In the genomic region with DNA sequence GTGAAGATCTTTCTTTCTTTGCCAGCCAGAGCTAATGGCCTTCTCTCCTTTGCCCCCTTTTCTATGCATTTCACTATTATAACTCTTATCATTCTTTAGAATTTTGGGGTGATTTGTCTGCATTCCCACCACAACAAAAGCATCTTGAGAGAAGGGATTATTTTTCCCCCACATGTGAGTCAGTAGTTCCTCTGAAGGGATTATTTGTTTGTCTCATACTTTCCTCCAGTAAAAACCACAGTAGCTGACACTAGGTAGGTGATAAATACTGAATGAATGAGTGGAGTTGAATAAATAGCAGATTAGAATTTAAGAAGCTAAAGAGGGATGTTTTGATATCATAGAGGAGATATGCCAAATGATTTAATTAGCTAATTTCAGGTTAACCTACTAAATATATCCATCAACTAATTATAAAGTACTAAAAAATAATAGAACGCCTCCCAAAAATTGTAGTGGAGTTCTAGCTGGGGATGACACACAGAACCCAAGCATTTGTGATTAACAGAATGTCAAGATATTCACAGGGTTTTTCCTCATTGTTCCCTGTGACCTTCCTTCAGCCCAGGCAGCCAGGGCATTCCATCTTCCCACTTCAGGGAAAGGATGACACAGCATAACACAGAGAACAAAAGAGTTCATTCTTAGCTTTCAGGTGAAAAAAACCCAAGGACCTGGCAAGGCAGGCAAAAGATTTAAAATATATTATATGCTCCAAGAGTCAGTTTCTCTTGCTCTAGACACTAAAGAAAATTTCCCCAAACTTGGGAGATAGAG, we compare ENCODE assay signal across 12 cellular contexts. TPM values are rescaled to one million over a fixed set of nuclear protein-coding genes. Genes with fewer than 3 reads are reported as not detected.
A peak's percentile ranks its signal among the peaks of the same experiment; 100 is the strongest.
DNase-seq lines count a peak whose midpoint lies in the region; ATAC-seq and TF ChIP-seq lines count a peak whose summit lies in the region.
"Had no signal": no experiment of that assay in that cellular context is flagged by ENCODE, and none has a peak within 500 bp of the region (broad histone marks: within the 10 kb centered on the region; RNA-seq: fewer than 3 reads in every experiment).

No MANE protein-coding gene starts in this region.

- H2AFZ ChIP-seq in GM23338, result peak overlapping the region; percentile 56; the same call in 1 of the 2 replicates

- H3K27ac Mint-ChIP-seq in GM23338, result peak overlapping the region; percentile 93

- H3K27ac ChIP-seq in GM23338 (ENCODE audit: low read depth), result no peak overlapping the region

- no peak overlapping the region for H3K4me2 ChIP-seq in GM23338

- peak; percentile 21 for DNase-seq in AG04449 (ENCODE audit: low read depth, low spot score)
- peak; percentile 51 for DNase-seq in GM23338 (ENCODE audit: low spot score)
- DNase-seq in amniotic epithelial cell (ENCODE audit: low read depth), result peak; percentile 85
- DNase-seq in kidney tubule cell (ENCODE audit: low spot score), result peak; percentile 89
- DNase-seq in NCI-H2081 (lab: John Stamatoyannopoulos, UW), result no peak
- DNase-seq in NOMO-1 treated with DMSO at 0.1 percent for 48 hours (lab: John Stamatoyannopoulos, UW; ENCODE audit: unreplicated experiment), result no peak
- DNase-seq: activated T-cell treated with anti-CD3 and anti-CD28 coated beads, Interleukin-2, amount 50 U/mL, for 48 hours; NCI-H1048; NCI-H510A; retina had no signal

- CTCF ChIA-PET in AG04449 (lab: Yijun Ruan, JAX), result interaction anchor here (0.9 to 5.4 kb wide), 7 partner anchors 10 to 113 kb away, joined by 3 to 44 read pairs (median 4); no protein-coding TSS in a partner anchor

- H3K27me3 Mint-ChIP-seq in GM23338 (ENCODE audit: insufficient read depth, low read depth, poor library complexity), result peaks cover 20% of the 10 kb centered on the region

- H3K27me3 ChIP-seq in GM23338 (ENCODE audit: insufficient read depth), result peaks cover 4% of the 10 kb centered on the region

- H4K20me1 ChIP-seq in GM23338 (replicated peaks; ENCODE audit: insufficient read depth), result no peaks in the 10 kb centered on the region

- ATAC-seq in GM23338 (no peak), HG03135 (IDR thresholded peaks at IDR 0.05; ENCODE audit: unreplicated experiment) (no peak), HG03196 (IDR thresholded peaks at IDR 0.05; ENCODE audit: unreplicated experiment) (no peak)

- no peaks in the 10 kb centered on the region; the same call in 1 of the 2 replicates for H3F3A ChIP-seq in GM23338 (replicated peaks; ENCODE audit: low read depth)

- H3K4me3 ChIP-seq in AG04449 (ENCODE audit: low read depth, low read length) (no peak overlapping the region), GM23338 (no peak overlapping the region)

- H3K4me1 Mint-ChIP-seq in GM23338, result peaks cover 20% of the 10 kb centered on the region

- H3K4me1 ChIP-seq in GM23338 (ENCODE audit: insufficient read depth), result peaks cover 7% of the 10 kb centered on the region

- H3K9me3 Mint-ChIP-seq in GM23338, result no peaks in the 10 kb centered on the region; the same call in 2 of the 3 replicates

- H3K36me3 ChIP-seq in GM23338 (ENCODE audit: insufficient read depth), result no peaks in the 10 kb centered on the region

- POLR2A ChIA-PET in AG04449 (lab: Yijun Ruan, JAX), result no interaction called here

- TF ChIP-seq CTCF in AG04449 (IDR thresholded peaks at IDR 0.05; ENCODE audit: insufficient read depth, low read length, missing control alignments) (no peak), GM23338 (conservative IDR thresholded peaks at IDR 0.05; ENCODE audit: low read depth in 2 of 2) (no peak)

- no peak overlapping the region for H3K4me3 Mint-ChIP-seq in GM23338

- H3K79me2 ChIP-seq in GM23338 (replicated peaks; ENCODE audit: insufficient read depth), result peaks cover 2% of the 10 kb centered on the region

- H3K9me2 ChIP-seq in GM23338 (ENCODE audit: insufficient read depth), result no peaks in the 10 kb centered on the region

- peaks cover 3% of the 10 kb centered on the region; the same call in 1 of the 3 replicates for H3K36me3 Mint-ChIP-seq in GM23338 (ENCODE audit: low read depth)

TF ChIP-seq in GM23338, 12 proteins besides CTCF, POLR2A, EP300 and RAD21 (continues in another document):
- TF ChIP-seq JUNB (IDR thresholded peaks at IDR 0.05; ENCODE audit: unreplicated experiment), result no peak
- TF ChIP-seq, protein P1, sequence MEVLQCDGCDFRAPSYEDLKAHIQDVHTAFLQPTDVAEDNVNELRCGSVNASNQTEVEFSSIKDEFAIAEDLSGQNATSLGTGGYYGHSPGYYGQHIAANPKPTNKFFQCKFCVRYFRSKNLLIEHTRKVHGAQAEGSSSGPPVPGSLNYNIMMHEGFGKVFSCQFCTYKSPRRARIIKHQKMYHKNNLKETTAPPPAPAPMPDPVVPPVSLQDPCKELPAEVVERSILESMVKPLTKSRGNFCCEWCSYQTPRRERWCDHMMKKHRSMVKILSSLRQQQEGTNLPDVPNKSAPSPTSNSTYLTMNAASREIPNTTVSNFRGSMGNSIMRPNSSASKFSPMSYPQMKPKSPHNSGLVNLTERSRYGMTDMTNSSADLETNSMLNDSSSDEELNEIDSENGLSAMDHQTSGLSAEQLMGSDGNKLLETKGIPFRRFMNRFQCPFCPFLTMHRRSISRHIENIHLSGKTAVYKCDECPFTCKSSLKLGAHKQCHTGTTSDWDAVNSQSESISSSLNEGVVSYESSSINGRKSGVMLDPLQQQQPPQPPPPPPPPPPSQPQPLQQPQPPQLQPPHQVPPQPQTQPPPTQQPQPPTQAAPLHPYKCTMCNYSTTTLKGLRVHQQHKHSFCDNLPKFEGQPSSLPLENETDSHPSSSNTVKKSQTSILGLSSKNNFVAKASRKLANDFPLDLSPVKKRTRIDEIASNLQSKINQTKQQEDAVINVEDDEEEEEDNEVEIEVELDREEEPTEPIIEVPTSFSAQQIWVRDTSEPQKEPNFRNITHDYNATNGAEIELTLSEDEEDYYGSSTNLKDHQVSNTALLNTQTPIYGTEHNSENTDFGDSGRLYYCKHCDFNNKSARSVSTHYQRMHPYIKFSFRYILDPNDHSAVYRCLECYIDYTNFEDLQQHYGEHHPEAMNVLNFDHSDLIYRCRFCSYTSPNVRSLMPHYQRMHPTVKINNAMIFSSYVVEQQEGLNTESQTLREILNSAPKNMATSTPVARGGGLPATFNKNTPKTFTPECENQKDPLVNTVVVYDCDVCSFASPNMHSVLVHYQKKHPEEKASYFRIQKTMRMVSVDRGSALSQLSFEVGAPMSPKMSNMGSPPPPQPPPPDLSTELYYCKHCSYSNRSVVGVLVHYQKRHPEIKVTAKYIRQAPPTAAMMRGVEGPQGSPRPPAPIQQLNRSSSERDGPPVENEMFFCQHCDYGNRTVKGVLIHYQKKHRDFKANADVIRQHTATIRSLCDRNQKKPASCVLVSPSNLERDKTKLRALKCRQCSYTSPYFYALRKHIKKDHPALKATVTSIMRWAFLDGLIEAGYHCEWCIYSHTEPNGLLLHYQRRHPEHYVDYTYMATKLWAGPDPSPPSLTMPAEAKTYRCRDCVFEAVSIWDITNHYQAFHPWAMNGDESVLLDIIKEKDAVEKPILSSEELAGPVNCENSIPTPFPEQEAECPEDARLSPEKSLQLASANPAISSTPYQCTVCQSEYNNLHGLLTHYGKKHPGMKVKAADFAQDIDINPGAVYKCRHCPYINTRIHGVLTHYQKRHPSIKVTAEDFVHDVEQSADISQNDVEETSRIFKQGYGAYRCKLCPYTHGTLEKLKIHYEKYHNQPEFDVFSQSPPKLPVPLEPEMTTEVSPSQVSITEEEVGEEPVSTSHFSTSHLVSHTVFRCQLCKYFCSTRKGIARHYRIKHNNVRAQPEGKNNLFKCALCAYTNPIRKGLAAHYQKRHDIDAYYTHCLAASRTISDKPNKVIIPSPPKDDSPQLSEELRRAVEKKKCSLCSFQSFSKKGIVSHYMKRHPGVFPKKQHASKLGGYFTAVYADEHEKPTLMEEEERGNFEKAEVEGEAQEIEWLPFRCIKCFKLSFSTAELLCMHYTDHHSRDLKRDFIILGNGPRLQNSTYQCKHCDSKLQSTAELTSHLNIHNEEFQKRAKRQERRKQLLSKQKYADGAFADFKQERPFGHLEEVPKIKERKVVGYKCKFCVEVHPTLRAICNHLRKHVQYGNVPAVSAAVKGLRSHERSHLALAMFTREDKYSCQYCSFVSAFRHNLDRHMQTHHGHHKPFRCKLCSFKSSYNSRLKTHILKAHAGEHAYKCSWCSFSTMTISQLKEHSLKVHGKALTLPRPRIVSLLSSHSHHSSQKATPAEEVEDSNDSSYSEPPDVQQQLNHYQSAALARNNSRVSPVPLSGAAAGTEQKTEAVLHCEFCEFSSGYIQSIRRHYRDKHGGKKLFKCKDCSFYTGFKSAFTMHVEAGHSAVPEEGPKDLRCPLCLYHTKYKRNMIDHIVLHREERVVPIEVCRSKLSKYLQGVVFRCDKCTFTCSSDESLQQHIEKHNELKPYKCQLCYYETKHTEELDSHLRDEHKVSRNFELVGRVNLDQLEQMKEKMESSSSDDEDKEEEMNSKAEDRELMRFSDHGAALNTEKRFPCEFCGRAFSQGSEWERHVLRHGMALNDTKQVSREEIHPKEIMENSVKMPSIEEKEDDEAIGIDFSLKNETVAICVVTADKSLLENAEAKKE (CRISPR knock-in tag; IDR thresholded peaks at IDR 0.05), result no peak
- no peak for TF ChIP-seq STAT1 (IDR thresholded peaks at IDR 0.05; ENCODE audit: unreplicated experiment)
- no peak for TF ChIP-seq EZH2phosphoT487 (IDR thresholded peaks at IDR 0.05; ENCODE audit: unreplicated experiment)
- TF ChIP-seq NANOG (IDR thresholded peaks at IDR 0.05; ENCODE audit: borderline replicate concordance), result no peak
- TF ChIP-seq ZNF114 (CRISPR knock-in tag; IDR thresholded peaks at IDR 0.05), result no peak
- no peak for TF ChIP-seq CREB1 (CRISPR knock-in tag; IDR thresholded peaks at IDR 0.05; ENCODE audit: low read depth)
- TF ChIP-seq POLR2AphosphoS5 (IDR thresholded peaks at IDR 0.05; ENCODE audit: low read depth), result no peak
- TF ChIP-seq EZH2 (IDR thresholded peaks at IDR 0.05; ENCODE audit: low read depth, unreplicated experiment), result no peak
- no peak for TF ChIP-seq ZNF331 (CRISPR knock-in tag; IDR thresholded peaks at IDR 0.05; ENCODE audit: low read depth)
- TF ChIP-seq, protein P2, sequence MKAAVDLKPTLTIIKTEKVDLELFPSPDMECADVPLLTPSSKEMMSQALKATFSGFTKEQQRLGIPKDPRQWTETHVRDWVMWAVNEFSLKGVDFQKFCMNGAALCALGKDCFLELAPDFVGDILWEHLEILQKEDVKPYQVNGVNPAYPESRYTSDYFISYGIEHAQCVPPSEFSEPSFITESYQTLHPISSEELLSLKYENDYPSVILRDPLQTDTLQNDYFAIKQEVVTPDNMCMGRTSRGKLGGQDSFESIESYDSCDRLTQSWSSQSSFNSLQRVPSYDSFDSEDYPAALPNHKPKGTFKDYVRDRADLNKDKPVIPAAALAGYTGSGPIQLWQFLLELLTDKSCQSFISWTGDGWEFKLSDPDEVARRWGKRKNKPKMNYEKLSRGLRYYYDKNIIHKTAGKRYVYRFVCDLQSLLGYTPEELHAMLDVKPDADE (IDR thresholded peaks at IDR 0.05), result no peak

RNA-seq across cellular contexts. Expression of a gene that starts 3.5 kb away (rescaled TPM):
- total RNA-seq in GM23338 (2014; rRNA removed; shearing (Covaris generic)), result 37.1 and 38.2 TPM in 2 replicates
- polyA plus RNA-seq in GM23338 (2016; fragmentation: Nextera tagmentation; extraction: Ambion mirVana), result 17.9 and 18.7 TPM in 2 replicates

RNA-seq across cellular contexts. Expression of a gene that starts 52.2 kb away (rescaled TPM):
- 34.9 and 62.8 TPM in 2 replicates for total RNA-seq in GM23338 (2014; rRNA removed; shearing (Covaris generic))
- polyA plus RNA-seq in GM23338 (2016; fragmentation: Nextera tagmentation; extraction: Ambion mirVana), result 339 and 378 TPM in 2 replicates

Comparison
In these comparisons a context has a peak if more than half of its experiments do, and no peak if none do; other contexts are left out.
1. DNase-seq: peak in AG04449 (single experiment), GM23338 (single experiment), amniotic epithelial cell (single experiment) and kidney tubule cell (single experiment); none in NCI-H2081 (0 of 2) and NOMO-1 treated with DMSO at 0.1 percent for 48 hours (single experiment).